Comparison of ENCODE assay signal across 23 cellular contexts in the genomic region with DNA sequence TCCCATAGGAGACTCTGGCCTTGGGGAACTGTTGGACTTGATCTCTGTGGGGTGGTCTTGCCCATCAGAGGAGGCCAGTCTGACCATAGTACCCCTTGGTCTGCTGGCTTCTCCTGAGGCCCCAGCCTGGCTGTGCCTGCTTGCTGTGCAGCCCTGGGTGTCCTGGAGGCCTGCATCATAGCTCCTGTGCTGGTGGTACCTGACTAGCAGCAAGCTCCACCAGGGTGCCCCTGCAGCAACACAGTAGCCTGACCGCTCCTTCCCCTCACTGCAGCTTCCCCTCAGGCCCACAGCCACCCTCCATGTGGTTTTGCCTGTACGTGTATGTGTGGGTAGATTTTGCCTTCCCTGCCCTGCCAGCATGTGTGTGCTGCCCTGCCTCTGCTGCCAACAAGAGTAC.
DNase-seq lines count a peak whose midpoint lies in the region; ATAC-seq, FAIRE-seq and TF ChIP-seq lines count a peak whose summit lies in the region.
"Had no signal": no experiment of that assay in that cellular context is flagged by ENCODE, and none has a peak within 500 bp of the region (broad histone marks: within the 10 kb centered on the region; RNA-seq: fewer than 3 reads in every experiment).

No MANE protein-coding gene starts in this region.

- H2BK15ac ChIP-seq in mesenchymal stem cell (ENCODE audit: low read depth, poor library complexity, severe bottlenecking), result no peak overlapping the region

- no peak overlapping the region for H3K4me2 ChIP-seq in mesenchymal stem cell (ENCODE audit: low read length, poor library complexity, severe bottlenecking)
- H3K4me2 ChIP-seq in HepG2 (ENCODE audit: low read depth, low read length), result no peak overlapping the region
- H3K4me2 ChIP-seq: A549, GM23338 had no signal

- H3K9me3 Mint-ChIP-seq in chondrocyte (ENCODE audit: low read depth), result peaks cover 17% of the 10 kb centered on the region
- peaks cover 3% of the 10 kb centered on the region for H3K9me3 Mint-ChIP-seq in stimulated activated memory B cell treated with anti-CD40 and anti-IgM and Interleukin-4, amounts not matched to agents 10 μg/mL and 1 μg/mL and 100 μg/mL, for 72 hours
- H3K9me3 Mint-ChIP-seq in immature natural killer cell, result peaks cover 5 to 27% (median 17%) of the 10 kb centered on the region in 6 donors

- WGBS in mesenchymal stem cell, result 61% methylated on average over 2 of the region's 2 CpGs
- 0% methylated on average over 1 of the region's 2 CpGs for WGBS in HepG2 (ENCODE audit: low lambda C conversion rate)
- WGBS in sigmoid colon, 2 donors, result 76 to 83% methylated on average over 2 of the region's 2 CpGs

- H4K91ac ChIP-seq in mesenchymal stem cell (ENCODE audit: low read length), result peak overlapping the region; percentile 61

- H3K27me3 Mint-ChIP-seq in chondrocyte (ENCODE audit: low read depth) (peaks cover 13% of the 10 kb centered on the region), immature natural killer cell (ENCODE audit: low read depth in 3 of 3) (peaks cover 0 to 3% (median 0%) of the 10 kb centered on the region in 3 donors)
- peaks cover 9% of the 10 kb centered on the region for H3K27me3 Mint-ChIP-seq in stimulated activated memory B cell treated with anti-CD40 and anti-IgM and Interleukin-4, amounts not matched to agents 10 μg/mL and 1 μg/mL and 100 μg/mL, for 72 hours

- H3K79me1 ChIP-seq in mesenchymal stem cell (replicated peaks; ENCODE audit: low read length, poor library complexity, severe bottlenecking), result no peaks in the 10 kb centered on the region

- H2AFZ ChIP-seq in mesenchymal stem cell (ENCODE audit: low read depth, low read length), result no peak overlapping the region
- no peak overlapping the region for H2AFZ ChIP-seq in HepG2 (ENCODE audit: low read length)
- H2AFZ ChIP-seq: GM23338 had no signal

- POLR2A ChIA-PET in AG04450 (lab: Yijun Ruan, JAX) (no interaction called here), HepG2 (lab: Yijun Ruan, JAX) (no interaction called here)

- no peak for TF ChIP-seq EP300 in HepG2 (IDR thresholded peaks at IDR 0.05; ENCODE audit: low read depth in 2 of 2, low read length in 2 of 2)
- no peak for TF ChIP-seq EP300 in HepG2 (CRISPR knock-in tag; IDR thresholded peaks at IDR 0.05; ENCODE audit: borderline replicate concordance)
- no peak for TF ChIP-seq EP300 in sigmoid colon (IDR thresholded peaks at IDR 0.05)

- H3K4me3 Mint-ChIP-seq in chondrocyte (ENCODE audit: unreplicated experiment) (no peak overlapping the region), immature natural killer cell (no peak overlapping the region)
- no peak overlapping the region for H3K4me3 Mint-ChIP-seq in stimulated activated memory B cell treated with anti-CD40 and anti-IgM and Interleukin-4, amounts not matched to agents 10 μg/mL and 1 μg/mL and 100 μg/mL, for 72 hours
- H3K4me3 Mint-ChIP-seq: CD4-positive, alpha-beta memory T cell; GM23338; H9 had no signal

- no peak overlapping the region for H3K18ac ChIP-seq in mesenchymal stem cell (ENCODE audit: low read depth in 1 of 2, low read length in 2 of 2)

- H4K20me1 ChIP-seq in HepG2 (ENCODE audit: insufficient read depth, low read length), result no peaks in the 10 kb centered on the region

- no peaks in the 10 kb centered on the region for H3K9me3 ChIP-seq in AG04450 (ENCODE audit: control insufficient read depth, insufficient read depth, low read length)
- H3K9me3 ChIP-seq in mesenchymal stem cell (ENCODE audit: control insufficient read depth, low read length), result peaks cover 19% of the 10 kb centered on the region
- H3K9me3 ChIP-seq in HepG2 (ENCODE audit: low read length), result no peaks in the 10 kb centered on the region
- no peaks in the 10 kb centered on the region for H3K9me3 ChIP-seq in sigmoid colon
- H3K9me3 ChIP-seq: A549 had no signal

- ATAC-seq in stimulated activated memory B cell treated with anti-CD40 and anti-IgM and Interleukin-4, amounts not matched to agents 10 μg/mL and 1 μg/mL and 100 μg/mL, for 72 hours, result peak; percentile 31
- ATAC-seq in HepG2 (no peak), sciatic nerve (no peak)
- ATAC-seq: A549, GM23338, HCT116 had no signal

- no peak overlapping the region for H3K4ac ChIP-seq in mesenchymal stem cell (ENCODE audit: low read depth in 1 of 2, low read length in 2 of 2)

- H2BK120ac ChIP-seq in mesenchymal stem cell (ENCODE audit: low read depth, low read length), result no peak overlapping the region

- TF ChIP-seq CTCF in AG04450 (IDR thresholded peaks at IDR 0.05; ENCODE audit: low read depth, low read length) (no peak), chondrocyte (IDR thresholded peaks at IDR 0.05) (no peak), HepG2 (CRISPR knock-in tag; IDR thresholded peaks at IDR 0.05) (no peak), sigmoid colon (IDR thresholded peaks at IDR 0.05) (no peak)

- H3K36me3 Mint-ChIP-seq in chondrocyte (ENCODE audit: low read depth), result no peaks in the 10 kb centered on the region
- no peaks in the 10 kb centered on the region for H3K36me3 Mint-ChIP-seq in stimulated activated memory B cell treated with anti-CD40 and anti-IgM and Interleukin-4, amounts not matched to agents 10 μg/mL and 1 μg/mL and 100 μg/mL, for 72 hours
- H3K36me3 Mint-ChIP-seq in immature natural killer cell, result no peaks in the 10 kb centered on the region
- H3K36me3 Mint-ChIP-seq: CD4-positive, alpha-beta memory T cell had no signal

- intact Hi-C loops in HepG2 (cut with micrococcal nuclease; ENCODE audit: unreplicated experiment) (no loop called here), sciatic nerve (cut with DNase I) (no loop called here), sigmoid colon (cut with DNase I) (no loop called here)

- H3K4me1 ChIP-seq in mesenchymal stem cell (ENCODE audit: control insufficient read depth, insufficient read depth, low read depth, low read length) (no peaks in the 10 kb centered on the region), HepG2 (ENCODE audit: insufficient read depth, low read length) (no peaks in the 10 kb centered on the region), sigmoid colon (no peaks in the 10 kb centered on the region)
- H3K4me1 ChIP-seq: A549 had no signal

- CTCF ChIA-PET in AG04450 (lab: Charles Lee), result no interaction called here
- CTCF ChIA-PET in HepG2 (lab: Yijun Ruan, JAX; ENCODE audit: low intra/inter-chr PET ratio, low total read pairs), result no interaction called here

- no peaks in the 10 kb centered on the region for H3K36me3 ChIP-seq in mesenchymal stem cell (ENCODE audit: control insufficient read depth in 1 of 2, insufficient read depth in 2 of 2, low read depth in 1 of 2, low read length in 2 of 2)
- no peaks in the 10 kb centered on the region for H3K36me3 ChIP-seq in HepG2 (replicated peaks in 1 of 2; ENCODE audit: control insufficient read depth in 1 of 2, insufficient read depth in 2 of 2, low read length in 2 of 2)
- H3K36me3 ChIP-seq in sigmoid colon, result no peaks in the 10 kb centered on the region

- no peak overlapping the region for H3K23ac ChIP-seq in mesenchymal stem cell (ENCODE audit: low read length in 2 of 2)

- no peak overlapping the region for H2BK12ac ChIP-seq in mesenchymal stem cell (ENCODE audit: low read length in 2 of 2)

- H3K14ac ChIP-seq in mesenchymal stem cell (ENCODE audit: low read length in 2 of 2), result no peak overlapping the region

- no peak for FAIRE-seq in HepG2 (lab: Jason Lieb, UNC)
- FAIRE-seq: A549, GM12891, GM18507 had no signal

- H3K4me3 ChIP-seq in AG04450 (ENCODE audit: low read depth, low read length) (no peak overlapping the region), mesenchymal stem cell (ENCODE audit: insufficient read depth in 1 of 2, low read depth in 1 of 2, low read length in 2 of 2) (peak overlapping the region in 1 of 2 experiments; percentile 34), HepG2 (replicated peaks in 1 of 3; ENCODE audit: insufficient read depth in 1 of 3, low read depth in 2 of 3, low read length in 3 of 3) (no peak overlapping the region), sigmoid colon (no peak overlapping the region)
- H3K4me3 ChIP-seq: A549, GM23338 had no signal

- no peak overlapping the region for H2BK5ac ChIP-seq in mesenchymal stem cell (ENCODE audit: low read depth, low read length, poor library complexity, severe bottlenecking)

- H3K79me2 ChIP-seq in HepG2 (ENCODE audit: insufficient read depth, low read length), result no peaks in the 10 kb centered on the region

- DNase-seq in AG04450 (ENCODE audit: low read depth, low spot score) (no peak), chondrocyte (ENCODE audit: low spot score) (peak; percentile 48), mesenchymal stem cell (no peak), HepG2 (ENCODE audit: low spot score) (no peak), immature natural killer cell (no peak), sciatic nerve (ENCODE audit: low spot score) (no peak), sigmoid colon (no peak)
- DNase-seq: 8988T; ACHN; C1 segment of cervical spinal cord; Calu3; CD4-positive, alpha-beta memory T cell; COR-L47; DMS53; DMS79 treated with DMSO at 0.1 percent for 48 hours; GF-D8; H9 had no signal

- no peak overlapping the region for H2AK5ac ChIP-seq in mesenchymal stem cell (ENCODE audit: low read length, severe bottlenecking)

- H3K9ac ChIP-seq in mesenchymal stem cell (ENCODE audit: low read length) (no peak overlapping the region), HepG2 (ENCODE audit: insufficient read depth, low read depth, low read length) (no peak overlapping the region)

- TF ChIP-seq POLR2A in HepG2 (IDR thresholded peaks at IDR 0.05; ENCODE audit: insufficient read depth in 1 of 2, low read depth in 2 of 2, low read length in 2 of 2), result no peak
- no peak for TF ChIP-seq POLR2A in sigmoid colon (IDR thresholded peaks at IDR 0.05)

- H3K27ac ChIP-seq in AG04450 (ENCODE audit: low read depth, low read length), result peak overlapping the region; percentile 11
- no peak overlapping the region for H3K27ac ChIP-seq in mesenchymal stem cell (ENCODE audit: low read length, poor library complexity, severe bottlenecking)
- H3K27ac ChIP-seq in HepG2 (ENCODE audit: extremely low read length, insufficient read depth, low read length), result no peak overlapping the region
- no peak overlapping the region for H3K27ac ChIP-seq in sigmoid colon
- H3K27ac ChIP-seq: A549 had no signal

- H3K27me3 ChIP-seq in AG04450 (ENCODE audit: control insufficient read depth, insufficient read depth, low read length), result no peaks in the 10 kb centered on the region
- no peaks in the 10 kb centered on the region for H3K27me3 ChIP-seq in mesenchymal stem cell (ENCODE audit: control insufficient read depth in 1 of 2, insufficient read depth in 1 of 2, low read length in 2 of 2)
- H3K27me3 ChIP-seq in HepG2 (ENCODE audit: control insufficient read depth in 1 of 2, insufficient read depth in 2 of 2, low read length in 2 of 2), result no peaks in the 10 kb centered on the region
- no peaks in the 10 kb centered on the region for H3K27me3 ChIP-seq in sigmoid colon

- BruUV-seq in HepG2 (replicated peaks; lab: Mats Ljungman, UMichigan), result no TSS peak

- H3K4me1 Mint-ChIP-seq in chondrocyte (ENCODE audit: low read depth) (no peaks in the 10 kb centered on the region), immature natural killer cell (no peaks in the 10 kb centered on the region)
- no peaks in the 10 kb centered on the region for H3K4me1 Mint-ChIP-seq in stimulated activated memory B cell treated with anti-CD40 and anti-IgM and Interleukin-4, amounts not matched to agents 10 μg/mL and 1 μg/mL and 100 μg/mL, for 72 hours
- H3K4me1 Mint-ChIP-seq: CD4-positive, alpha-beta memory T cell; GM23338; H9 had no signal

- no peak overlapping the region for H3K27ac Mint-ChIP-seq in chondrocyte (ENCODE audit: unreplicated experiment)
- H3K27ac Mint-ChIP-seq in stimulated activated memory B cell treated with anti-CD40 and anti-IgM and Interleukin-4, amounts not matched to agents 10 μg/mL and 1 μg/mL and 100 μg/mL, for 72 hours, result no peak overlapping the region
- no peak overlapping the region for H3K27ac Mint-ChIP-seq in immature natural killer cell
- H3K27ac Mint-ChIP-seq: CD4-positive, alpha-beta memory T cell; GM23338 had no signal

- no peak for TF ChIP-seq RAD21 in HepG2 (CRISPR knock-in tag; IDR thresholded peaks at IDR 0.05)

- no peak overlapping the region for H4K8ac ChIP-seq in mesenchymal stem cell (ENCODE audit: low read length)

- in situ Hi-C loops in HepG2 (cut with HindIII; ENCODE audit: extremely low pct_ligation_motif_present, low pct_unique_long_range_greater_than_20kb), result no loop called here
